In genomic region chr17:38867179-38867994, GRCh38 we compare ENCODE assay signal across 8 cellular contexts. TPM values are rescaled to one million over a fixed set of nuclear protein-coding genes. Genes with fewer than 3 reads are reported as not detected.
DNase-seq lines count a peak whose midpoint lies in the region; ATAC-seq and TF ChIP-seq lines count a peak whose summit lies in the region.

No MANE protein-coding gene starts in this region.

- H3K9me3 Mint-ChIP-seq in Caco-2 (ENCODE audit: unreplicated experiment): no peaks in the 10 kb centered on the region

- H3K9me2 ChIP-seq in Karpas-422 (replicated peaks; ENCODE audit: insufficient read depth, low read length): no peaks in the 10 kb centered on the region

- POLR2A ChIA-PET in Caco-2 (lab: Charles Lee): interaction anchor here (0.6 to 3.5 kb wide), 3 partner anchors 14 to 648 kb away, joined by 3 to 42 read pairs (median 11); partner anchors contain the start of gene RPL23

- no TSS peak for BruUV-seq in Caco-2 (replicated peaks; lab: Mats Ljungman, UMichigan)

- H3K4me1 Mint-ChIP-seq in Caco-2 (ENCODE audit: low read depth, unreplicated experiment): peaks cover 7% of the 10 kb centered on the region

- H3K27me3 ChIP-seq in Caco-2 (replicated peaks; ENCODE audit: control insufficient read depth, insufficient read depth, low read length) (no peaks in the 10 kb centered on the region), Karpas-422 (ENCODE audit: low read length) (no peaks in the 10 kb centered on the region), SJSA1 (replicated peaks) (no peaks in the 10 kb centered on the region), adipocyte (replicated peaks; ENCODE audit: control insufficient read depth, insufficient read depth, low read length) (no peaks in the 10 kb centered on the region), gastrocnemius medialis (no peaks in the 10 kb centered on the region)

- peaks cover 62% of the 10 kb centered on the region for H3K36me3 Mint-ChIP-seq in Caco-2 (ENCODE audit: insufficient read depth, unreplicated experiment)

- no peaks in the 10 kb centered on the region for H3K27me3 Mint-ChIP-seq in Caco-2 (ENCODE audit: insufficient read depth, unreplicated experiment)

- DNase-seq in Caco-2 (peak; percentile 80 to 84), Karpas-422 (peak; percentile 92), SJSA1 (ENCODE audit: low read depth in 1 of 2, low spot score in 2 of 2) (peak; percentile 75 to 84), adipocyte (ENCODE audit: low read depth) (peak; percentile 84), hypothalamus (lab: John Stamatoyannopoulos, UW) (peak in 29 of 51 donors; percentile 8 to 86 (median 43)), gastrocnemius medialis (peak in 1 of 2 donors; percentile 46)

- H3K4me3 Mint-ChIP-seq in Caco-2 (ENCODE audit: unreplicated experiment): peak overlapping the region; percentile 86

- H3K27ac ChIP-seq in Karpas-422 (ENCODE audit: low read length) (peak overlapping the region; percentile 87), SJSA1 (peak overlapping the region; percentile 38), gastrocnemius medialis (peak overlapping the region; percentile 87 to 92 (median 90))

- peaks cover 24% of the 10 kb centered on the region for H3K79me2 ChIP-seq in Karpas-422 (ENCODE audit: low read length)

- TF ChIP-seq CTCF in Caco-2 (IDR thresholded peaks at IDR 0.05; ENCODE audit: insufficient read depth in 1 of 2, low read depth in 1 of 2, low read length in 1 of 2, severe bottlenecking in 1 of 2, unreplicated experiment in 1 of 2) (peak; percentile 31 to 41), gastrocnemius medialis (IDR thresholded peaks at IDR 0.05 in 4 of 5, conservative IDR thresholded peaks at IDR 0.05 in 1 of 5) (peak in 3 of 5 experiments; percentile 25 to 30 (median 27))

- H3K9ac ChIP-seq in Karpas-422 (ENCODE audit: low read length): peak overlapping the region; percentile 100
- peak overlapping the region; percentile 100 for H3K9ac ChIP-seq in adipocyte (ENCODE audit: low read length)

- no peak for TF ChIP-seq POLR2A in gastrocnemius medialis (IDR thresholded peaks at IDR 0.05)

- CTCF ChIA-PET in Caco-2 (lab: Charles Lee): interaction anchor here (0.5 to 3.0 kb wide), 4 partner anchors 13 to 1106 kb away, joined by 3 to 21 read pairs (median 10); partner anchors contain the start of gene RPL23

- in situ Hi-C loops in gastrocnemius medialis (cut with MboI; ENCODE audit: low sequenced_read_pairs in 4 of 4): loop anchor here in 1 of 4 donors (25.0 kb wide), 1 partner anchor 295 kb away; the partner anchor contains the start of genes ARL5C and PLXDC1

- peak overlapping the region; percentile 87 for H3K4me2 ChIP-seq in Karpas-422 (ENCODE audit: low read depth, low read length, poor library complexity, severe bottlenecking)

- intact Hi-C loops in Caco-2 (cut with micrococcal nuclease; ENCODE audit: unreplicated experiment) (loop anchor here (1.0 to 5.0 kb wide), 2 partner anchors 65 to 286 kb away; no protein-coding TSS in a partner anchor), gastrocnemius medialis (cut with DNase I; ENCODE audit: low total_unique reads) (loop anchor here (5.0 kb wide), 1 partner anchor 165 kb away; no protein-coding TSS in a partner anchor)

- H3K4me1 ChIP-seq in Caco-2: peaks cover 12% of the 10 kb centered on the region
- H3K4me1 ChIP-seq in Karpas-422 (ENCODE audit: low read length): peaks cover 32% of the 10 kb centered on the region
- H3K4me1 ChIP-seq in SJSA1 (replicated peaks): peaks cover 42% of the 10 kb centered on the region
- peaks cover 23% of the 10 kb centered on the region for H3K4me1 ChIP-seq in adipocyte (ENCODE audit: control insufficient read depth, insufficient read depth, low read length)
- peaks cover 1 to 12% of the 10 kb centered on the region in 2 donors for H3K4me1 ChIP-seq in gastrocnemius medialis

- ATAC-seq in gastrocnemius medialis (no peak), HG02588 (IDR thresholded peaks at IDR 0.05; ENCODE audit: unreplicated experiment) (no peak), HG02623 (IDR thresholded peaks at IDR 0.05; ENCODE audit: unreplicated experiment) (no peak)

- H3K36me3 ChIP-seq in Caco-2 (ENCODE audit: control insufficient read depth, insufficient read depth, low read length): no peaks in the 10 kb centered on the region
- no peaks in the 10 kb centered on the region for H3K36me3 ChIP-seq in Karpas-422 (ENCODE audit: insufficient read depth, low read length)
- H3K36me3 ChIP-seq in SJSA1: peaks cover 18% of the 10 kb centered on the region
- no peaks in the 10 kb centered on the region for H3K36me3 ChIP-seq in adipocyte (ENCODE audit: control insufficient read depth, insufficient read depth, low read length, severe bottlenecking)
- H3K36me3 ChIP-seq in gastrocnemius medialis: no peaks in the 10 kb centered on the region

- H3K27ac Mint-ChIP-seq in Caco-2 (ENCODE audit: unreplicated experiment): peak overlapping the region; percentile 92

- H3K4me3 ChIP-seq in Caco-2 (ENCODE audit: low read depth, low read length) (peak overlapping the region; percentile 79), Karpas-422 (ENCODE audit: low read length) (peak overlapping the region; percentile 99), SJSA1 (peak overlapping the region; percentile 92), adipocyte (ENCODE audit: low read length) (peak overlapping the region; percentile 84), gastrocnemius medialis (peak overlapping the region in 3 of 4 donors; percentile 0 to 87 (median 87))

- peak overlapping the region; percentile 89 for H2AFZ ChIP-seq in Karpas-422 (ENCODE audit: low read length)

- H3K9me3 ChIP-seq in Caco-2 (no peaks in the 10 kb centered on the region), Karpas-422 (ENCODE audit: low read length) (no peaks in the 10 kb centered on the region), SJSA1 (replicated peaks) (peaks cover 6% of the 10 kb centered on the region; the same call in 1 of the 2 replicates), adipocyte (ENCODE audit: control insufficient read depth, low read length) (no peaks in the 10 kb centered on the region), gastrocnemius medialis (no peaks in the 10 kb centered on the region)

- peaks cover 3% of the 10 kb centered on the region; the same call in 1 of the 2 replicates for H4K20me1 ChIP-seq in Karpas-422 (ENCODE audit: insufficient read depth, low read depth, low read length)

RNA-seq across cellular contexts. Expression of gene LASP1, which starts 2.5 kb away (rescaled TPM):
- 137 and 143 TPM in 2 replicates for total RNA-seq in Caco-2 (2022)
- 59.3 and 85.0 TPM in 2 replicates for total RNA-seq in Karpas-422 (2014; rRNA removed; shearing (Covaris generic); ENCODE audit: low replicate concordance)
- total RNA-seq in SJSA1 (2014; rRNA removed; shearing (Covaris generic)): 146 and 174 TPM in 2 replicates
- total RNA-seq in gastrocnemius medialis: 10 to 100 TPM; 10.7 to 24.1 (median 20.5) TPM

RNA-seq across cellular contexts. Expression of gene RPL23, which starts 13.9 kb away (rescaled TPM):
- total RNA-seq in Caco-2 (2022): 2,216 and 2,327 TPM in 2 replicates
- total RNA-seq in Karpas-422 (2014; rRNA removed; shearing (Covaris generic); ENCODE audit: low replicate concordance): 2,394 and 2,712 TPM in 2 replicates
- total RNA-seq in SJSA1 (2014; rRNA removed; shearing (Covaris generic)): 817 and 952 TPM in 2 replicates
- 1,000 to 10,000 TPM in 1 of 4 donors, 100 to 1,000 TPM in 3; 878 to 1,126 (median 955) TPM for total RNA-seq in gastrocnemius medialis

RNA-seq across cellular contexts. Expression of gene CWC25, which starts 42.3 kb away (rescaled TPM):
- total RNA-seq in Caco-2 (2022): 18.2 and 19.1 TPM in 2 replicates
- 11.8 and 12.7 TPM in 2 replicates for total RNA-seq in Karpas-422 (2014; rRNA removed; shearing (Covaris generic); ENCODE audit: low replicate concordance)
- total RNA-seq in SJSA1 (2014; rRNA removed; shearing (Covaris generic)): 6.6 and 11.3 TPM in 2 replicates
- 10 to 100 TPM in 3 of 4 donors, 1 to 10 TPM in 1; 9.1 to 14.4 (median 12.3) TPM for total RNA-seq in gastrocnemius medialis

Comparison
In these comparisons a context has a peak if more than half of its experiments do, and no peak if none do; other contexts are left out.
1. H3K27ac ChIP-seq: peak in every context shown above with its lines; median percentile 90 in gastrocnemius medialis; 87 in Karpas-422; 38 in SJSA1.